ENCODE assay signal across 2 cellular contexts in the genomic region with DNA sequence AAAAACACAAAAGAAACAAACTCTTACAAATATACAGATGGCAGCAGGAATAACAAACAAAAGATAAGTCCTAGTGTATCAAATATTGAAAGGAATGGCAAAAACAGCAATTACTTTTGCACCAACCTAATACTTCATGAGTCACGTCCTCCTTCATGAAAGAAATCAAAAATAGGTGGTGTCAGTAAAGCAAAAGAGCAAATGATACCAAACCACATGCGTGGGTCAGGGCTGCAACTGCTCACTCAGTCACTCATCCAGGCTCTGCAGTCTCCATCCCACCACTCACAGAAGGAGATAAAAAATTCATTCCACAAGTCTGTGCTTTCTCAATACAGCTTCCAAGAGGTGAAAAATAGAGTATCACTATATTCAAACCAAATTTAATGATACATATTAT.
TF ChIP-seq lines count a peak whose summit lies in the region.

No MANE protein-coding gene starts in this region.

TF ChIP-seq in HepG2, 621 proteins besides CTCF, POLR2A, EP300 and RAD21:
- TF ChIP-seq FIP1L1 (IDR thresholded peaks at IDR 0.05; ENCODE audit: borderline replicate concordance, insufficient read depth, low read depth, low read length) (no peak), ZNF543 (CRISPR knock-in tag; IDR thresholded peaks at IDR 0.05) (no peak), EHMT2 (IDR thresholded peaks at IDR 0.05; ENCODE audit: borderline replicate concordance, low read depth, low read length) (no peak)
- TF ChIP-seq, protein P1, sequence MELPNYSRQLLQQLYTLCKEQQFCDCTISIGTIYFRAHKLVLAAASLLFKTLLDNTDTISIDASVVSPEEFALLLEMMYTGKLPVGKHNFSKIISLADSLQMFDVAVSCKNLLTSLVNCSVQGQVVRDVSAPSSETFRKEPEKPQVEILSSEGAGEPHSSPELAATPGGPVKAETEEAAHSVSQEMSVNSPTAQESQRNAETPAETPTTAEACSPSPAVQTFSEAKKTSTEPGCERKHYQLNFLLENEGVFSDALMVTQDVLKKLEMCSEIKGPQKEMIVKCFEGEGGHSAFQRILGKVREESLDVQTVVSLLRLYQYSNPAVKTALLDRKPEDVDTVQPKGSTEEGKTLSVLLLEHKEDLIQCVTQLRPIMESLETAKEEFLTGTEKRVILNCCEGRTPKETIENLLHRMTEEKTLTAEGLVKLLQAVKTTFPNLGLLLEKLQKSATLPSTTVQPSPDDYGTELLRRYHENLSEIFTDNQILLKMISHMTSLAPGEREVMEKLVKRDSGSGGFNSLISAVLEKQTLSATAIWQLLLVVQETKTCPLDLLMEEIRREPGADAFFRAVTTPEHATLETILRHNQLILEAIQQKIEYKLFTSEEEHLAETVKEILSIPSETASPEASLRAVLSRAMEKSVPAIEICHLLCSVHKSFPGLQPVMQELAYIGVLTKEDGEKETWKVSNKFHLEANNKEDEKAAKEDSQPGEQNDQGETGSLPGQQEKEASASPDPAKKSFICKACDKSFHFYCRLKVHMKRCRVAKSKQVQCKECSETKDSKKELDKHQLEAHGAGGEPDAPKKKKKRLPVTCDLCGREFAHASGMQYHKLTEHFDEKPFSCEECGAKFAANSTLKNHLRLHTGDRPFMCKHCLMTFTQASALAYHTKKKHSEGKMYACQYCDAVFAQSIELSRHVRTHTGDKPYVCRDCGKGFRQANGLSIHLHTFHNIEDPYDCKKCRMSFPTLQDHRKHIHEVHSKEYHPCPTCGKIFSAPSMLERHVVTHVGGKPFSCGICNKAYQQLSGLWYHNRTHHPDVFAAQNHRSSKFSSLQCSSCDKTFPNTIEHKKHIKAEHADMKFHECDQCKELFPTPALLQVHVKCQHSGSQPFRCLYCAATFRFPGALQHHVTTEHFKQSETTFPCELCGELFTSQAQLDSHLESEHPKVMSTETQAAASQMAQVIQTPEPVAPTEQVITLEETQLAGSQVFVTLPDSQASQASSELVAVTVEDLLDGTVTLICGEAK (IDR thresholded peaks at IDR 0.05) = peak; percentile 29; the same call in 1 of the 2 replicates
- TF ChIP-seq, protein P1 (CRISPR knock-in tag; IDR thresholded peaks at IDR 0.05) = no peak

TF ChIP-seq in K562, 482 proteins besides CTCF, POLR2A, EP300 and RAD21:
- TF ChIP-seq ELF4 (CRISPR knock-in tag; IDR thresholded peaks at IDR 0.05) (no peak), ZZZ3 (IDR thresholded peaks at IDR 0.05) (no peak), CBFA2T2 (conservative IDR thresholded peaks at IDR 0.05) (no peak), SUPT5H (IDR thresholded peaks at IDR 0.05) (no peak), ZNF696 (CRISPR knock-in tag; conservative IDR thresholded peaks at IDR 0.05) (no peak), YBX1 (IDR thresholded peaks at IDR 0.05) (no peak), DDX20 (tag; IDR thresholded peaks at IDR 0.05; ENCODE audit: low read depth) (no peak)
- TF ChIP-seq, protein P2, sequence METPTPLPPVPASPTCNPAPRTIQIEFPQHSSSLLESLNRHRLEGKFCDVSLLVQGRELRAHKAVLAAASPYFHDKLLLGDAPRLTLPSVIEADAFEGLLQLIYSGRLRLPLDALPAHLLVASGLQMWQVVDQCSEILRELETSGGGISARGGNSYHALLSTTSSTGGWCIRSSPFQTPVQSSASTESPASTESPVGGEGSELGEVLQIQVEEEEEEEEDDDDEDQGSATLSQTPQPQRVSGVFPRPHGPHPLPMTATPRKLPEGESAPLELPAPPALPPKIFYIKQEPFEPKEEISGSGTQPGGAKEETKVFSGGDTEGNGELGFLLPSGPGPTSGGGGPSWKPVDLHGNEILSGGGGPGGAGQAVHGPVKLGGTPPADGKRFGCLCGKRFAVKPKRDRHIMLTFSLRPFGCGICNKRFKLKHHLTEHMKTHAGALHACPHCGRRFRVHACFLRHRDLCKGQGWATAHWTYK (CRISPR knock-in tag; IDR thresholded peaks at IDR 0.05) = no peak
- TF ChIP-seq, protein P3, sequence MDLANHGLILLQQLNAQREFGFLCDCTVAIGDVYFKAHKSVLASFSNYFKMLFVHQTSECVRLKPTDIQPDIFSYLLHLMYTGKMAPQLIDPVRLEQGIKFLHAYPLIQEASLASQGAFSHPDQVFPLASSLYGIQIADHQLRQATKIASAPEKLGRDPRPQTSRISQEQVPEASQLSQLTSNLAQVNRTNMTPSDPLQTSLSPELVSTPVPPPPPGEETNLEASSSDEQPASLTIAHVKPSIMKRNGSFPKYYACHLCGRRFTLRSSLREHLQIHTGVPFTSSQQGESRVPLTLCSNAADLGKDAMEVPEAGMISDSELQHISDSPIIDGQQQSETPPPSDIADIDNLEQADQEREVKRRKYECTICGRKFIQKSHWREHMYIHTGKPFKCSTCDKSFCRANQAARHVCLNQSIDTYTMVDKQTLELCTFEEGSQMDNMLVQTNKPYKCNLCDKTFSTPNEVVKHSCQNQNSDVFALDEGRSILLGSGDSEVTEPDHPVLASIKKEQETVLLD (IDR thresholded peaks at IDR 0.05) = no peak
- TF ChIP-seq, protein P4, sequence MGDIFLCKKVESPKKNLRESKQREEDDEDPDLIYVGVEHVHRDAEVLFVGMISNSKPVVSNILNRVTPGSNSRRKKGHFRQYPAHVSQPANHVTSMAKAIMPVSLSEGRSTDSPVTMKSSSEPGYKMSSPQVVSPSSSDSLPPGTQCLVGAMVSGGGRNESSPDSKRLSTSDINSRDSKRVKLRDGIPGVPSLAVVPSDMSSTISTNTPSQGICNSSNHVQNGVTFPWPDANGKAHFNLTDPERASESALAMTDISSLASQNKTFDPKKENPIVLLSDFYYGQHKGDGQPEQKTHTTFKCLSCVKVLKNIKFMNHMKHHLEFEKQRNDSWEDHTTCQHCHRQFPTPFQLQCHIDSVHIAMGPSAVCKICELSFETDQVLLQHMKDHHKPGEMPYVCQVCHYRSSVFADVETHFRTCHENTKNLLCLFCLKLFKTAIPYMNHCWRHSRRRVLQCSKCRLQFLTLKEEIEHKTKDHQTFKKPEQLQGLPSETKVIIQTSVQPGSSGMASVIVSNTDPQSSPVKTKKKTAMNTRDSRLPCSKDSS (IDR thresholded peaks at IDR 0.05; ENCODE audit: low read depth, partially characterized antibody) = no peak
- TF ChIP-seq, protein P5, sequence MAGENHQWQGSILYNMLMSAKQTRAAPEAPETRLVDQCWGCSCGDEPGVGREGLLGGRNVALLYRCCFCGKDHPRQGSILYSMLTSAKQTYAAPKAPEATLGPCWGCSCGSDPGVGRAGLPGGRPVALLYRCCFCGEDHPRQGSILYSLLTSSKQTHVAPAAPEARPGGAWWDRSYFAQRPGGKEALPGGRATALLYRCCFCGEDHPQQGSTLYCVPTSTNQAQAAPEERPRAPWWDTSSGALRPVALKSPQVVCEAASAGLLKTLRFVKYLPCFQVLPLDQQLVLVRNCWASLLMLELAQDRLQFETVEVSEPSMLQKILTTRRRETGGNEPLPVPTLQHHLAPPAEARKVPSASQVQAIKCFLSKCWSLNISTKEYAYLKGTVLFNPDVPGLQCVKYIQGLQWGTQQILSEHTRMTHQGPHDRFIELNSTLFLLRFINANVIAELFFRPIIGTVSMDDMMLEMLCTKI (IDR thresholded peaks at IDR 0.05; ENCODE audit: partially characterized antibody) = no peak
- TF ChIP-seq, protein P6, sequence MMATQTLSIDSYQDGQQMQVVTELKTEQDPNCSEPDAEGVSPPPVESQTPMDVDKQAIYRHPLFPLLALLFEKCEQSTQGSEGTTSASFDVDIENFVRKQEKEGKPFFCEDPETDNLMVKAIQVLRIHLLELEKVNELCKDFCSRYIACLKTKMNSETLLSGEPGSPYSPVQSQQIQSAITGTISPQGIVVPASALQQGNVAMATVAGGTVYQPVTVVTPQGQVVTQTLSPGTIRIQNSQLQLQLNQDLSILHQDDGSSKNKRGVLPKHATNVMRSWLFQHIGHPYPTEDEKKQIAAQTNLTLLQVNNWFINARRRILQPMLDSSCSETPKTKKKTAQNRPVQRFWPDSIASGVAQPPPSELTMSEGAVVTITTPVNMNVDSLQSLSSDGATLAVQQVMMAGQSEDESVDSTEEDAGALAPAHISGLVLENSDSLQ (IDR thresholded peaks at IDR 0.05) = no peak
